In genomic region chr2:181454990-181455520, GRCh38 we compare ENCODE assay signal across 1 cellular context.
TF ChIP-seq lines count a peak whose summit lies in the region.

No MANE protein-coding gene starts in this region.

TF ChIP-seq in endothelial cell of umbilical vein, 7 proteins besides CTCF, POLR2A, EP300 and RAD21 (continued from another document):
- no peak for TF ChIP-seq GATA2 (IDR thresholded peaks at IDR 0.05; ENCODE audit: insufficient read depth, insufficient read length, low read depth, low read length)
